Comparison of ENCODE assay signal across 1 cellular context in the genomic region with DNA sequence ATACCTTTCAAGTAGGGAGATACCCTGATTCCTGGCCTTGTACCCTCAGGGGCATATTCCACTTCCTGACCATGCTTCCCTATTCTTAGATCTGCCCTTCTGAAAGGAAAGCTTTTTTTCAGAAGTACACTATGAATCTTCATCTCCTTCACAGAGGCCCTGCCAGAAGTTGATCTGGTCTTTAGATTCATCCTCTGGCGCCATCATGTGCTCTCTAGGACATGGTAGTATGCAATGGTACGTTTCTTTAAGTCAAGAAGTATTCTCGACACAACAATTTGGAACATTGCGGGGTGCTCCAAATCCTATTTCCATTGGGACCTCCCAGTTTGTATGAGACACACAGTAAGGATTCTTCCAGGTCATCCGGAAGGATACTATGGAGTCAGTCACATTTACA.
TF ChIP-seq lines count a peak whose summit lies in the region.

No MANE protein-coding gene starts in this region.

TF ChIP-seq in endothelial cell of umbilical vein, 7 proteins besides CTCF, POLR2A, EP300 and RAD21:
- TF ChIP-seq, protein P1, sequence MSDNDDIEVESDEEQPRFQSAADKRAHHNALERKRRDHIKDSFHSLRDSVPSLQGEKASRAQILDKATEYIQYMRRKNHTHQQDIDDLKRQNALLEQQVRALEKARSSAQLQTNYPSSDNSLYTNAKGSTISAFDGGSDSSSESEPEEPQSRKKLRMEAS (IDR thresholded peaks at IDR 0.05; ENCODE audit: insufficient read depth, insufficient read length): no peak
- TF ChIP-seq EZH2 (IDR thresholded peaks at IDR 0.05; ENCODE audit: borderline replicate concordance, low read depth, low read length, severe bottlenecking) (no peak), GATA2 (IDR thresholded peaks at IDR 0.05; ENCODE audit: insufficient read depth, insufficient read length, low read depth, low read length) (no peak), JUN (IDR thresholded peaks at IDR 0.05; ENCODE audit: borderline replicate concordance, insufficient read depth, insufficient read length, low read depth) (no peak), FOS (IDR thresholded peaks at IDR 0.05; ENCODE audit: borderline replicate concordance, insufficient read depth, low read length) (no peak), MYC (IDR thresholded peaks at IDR 0.05; ENCODE audit: low read depth, low read length) (no peak), POLR2AphosphoS5 (IDR thresholded peaks at IDR 0.05; ENCODE audit: insufficient read depth, low read depth, low read length) (no peak)
